8 cellular contexts compared by ENCODE assay signal in the genomic region with DNA sequence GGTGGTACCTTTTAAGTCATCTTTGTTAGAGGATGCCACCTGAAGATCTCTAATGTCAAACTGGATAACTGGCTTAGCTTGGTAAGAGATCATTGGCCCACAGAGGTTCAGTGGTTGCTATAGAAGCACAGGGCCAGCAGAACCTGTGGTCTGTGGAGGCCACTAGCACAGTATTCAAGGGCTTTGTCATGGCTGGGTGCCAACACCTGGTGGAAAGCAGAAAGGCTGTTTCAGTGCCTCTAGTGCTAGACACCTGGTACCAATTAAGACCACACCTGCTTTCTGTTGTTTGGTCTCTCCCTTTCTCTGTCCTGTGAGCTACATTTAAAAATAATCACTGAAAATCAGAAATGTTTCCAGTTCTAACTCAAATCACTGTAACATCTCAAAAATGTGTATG. TPM values are rescaled to one million over a fixed set of nuclear protein-coding genes. Genes with fewer than 3 reads are reported as not detected.
DNase-seq lines count a peak whose midpoint lies in the region; ATAC-seq, FAIRE-seq and TF ChIP-seq lines count a peak whose summit lies in the region.

No MANE protein-coding gene starts in this region.

- H3K27ac ChIP-seq in HepG2 (ENCODE audit: extremely low read length, insufficient read depth, low read length): no peak overlapping the region
- H3K27ac ChIP-seq in sigmoid colon: no peak overlapping the region

- ATAC-seq in HG02981 (IDR thresholded peaks at IDR 0.05; ENCODE audit: unreplicated experiment) (peak; percentile 85), HepG2 (peak; percentile 62)

- no peak for TF ChIP-seq RAD21 in HepG2 (CRISPR knock-in tag; IDR thresholded peaks at IDR 0.05)

- H3K27ac Mint-ChIP-seq in activated T-helper 2 cell treated with anti-CD3 and anti-CD28 coated beads, Interferon-gamma antibody, Interleukin-2, Interleukin-4, amounts not matched to agents 10 μg/mL and 5 μg/mL and 100 μg/mL, durations not matched to agents 14 hours and 24 hours and 36 hours: no peak overlapping the region

- in situ Hi-C loops in HepG2 (cut with HindIII; ENCODE audit: extremely low pct_ligation_motif_present, low pct_unique_long_range_greater_than_20kb): no loop called here

- intact Hi-C loops in HepG2 (cut with micrococcal nuclease; ENCODE audit: unreplicated experiment) (no loop called here), sigmoid colon (cut with DNase I) (no loop called here)
- intact Hi-C loops in activated T-helper 2 cell treated with anti-CD3 and anti-CD28 coated beads, Interferon-gamma antibody, Interleukin-2, Interleukin-4, amounts not matched to agents 10 μg/mL and 5 μg/mL and 100 μg/mL, durations not matched to agents 14 hours and 24 hours and 36 hours (cut with micrococcal nuclease): loop anchor here (1.0 kb wide), 1 partner anchor 9 kb away; no protein-coding TSS in a partner anchor

- CTCF ChIA-PET in HepG2 (lab: Yijun Ruan, JAX; ENCODE audit: low intra/inter-chr PET ratio, low total read pairs): no interaction called here

- peak; percentile 15 for DNase-seq in activated gamma-delta T cell treated with Interleukin-2 at 50 U/mL for 16 hours
- DNase-seq in activated gamma-delta T cell (lab: John Stamatoyannopoulos, UW): no peak
- peak; percentile 96 for DNase-seq in NCI-H2107 treated with DMSO at 0.1 percent for 48 hours (lab: John Stamatoyannopoulos, UW; ENCODE audit: unreplicated experiment)
- DNase-seq in HepG2 (ENCODE audit: low spot score): peak; percentile 42
- DNase-seq in sigmoid colon: no peak
- DNase-seq in activated T-helper 2 cell treated with anti-CD3 and anti-CD28 coated beads, Interferon-gamma antibody, Interleukin-2, Interleukin-4, amounts not matched to agents 10 μg/mL and 5 μg/mL and 100 μg/mL, durations not matched to agents 14 hours and 24 hours and 36 hours (ENCODE audit: low spot score): no peak
- no peak for DNase-seq in occipital lobe (lab: John Stamatoyannopoulos, UW)

- H3K4me1 ChIP-seq in HepG2 (ENCODE audit: insufficient read depth, low read length) (peaks cover 55% of the 10 kb centered on the region), sigmoid colon (peaks cover 0 to 20% (median 2%) of the 10 kb centered on the region in 4 donors)

- POLR2A ChIA-PET in HepG2 (lab: Yijun Ruan, JAX): interaction anchor here (1.2 kb wide), 1 partner anchor 10 kb away, joined by 3 read pairs; a partner anchor contains a TSS

- H3K27me3 ChIP-seq in HepG2 (ENCODE audit: control insufficient read depth in 1 of 2, insufficient read depth in 2 of 2, low read length in 2 of 2) (no peaks in the 10 kb centered on the region), sigmoid colon (no peaks in the 10 kb centered on the region)

- no peak overlapping the region for H2AFZ ChIP-seq in HepG2 (ENCODE audit: low read length)

- H3K79me2 ChIP-seq in HepG2 (ENCODE audit: insufficient read depth, low read length): peaks cover 41% of the 10 kb centered on the region

- no peak for TF ChIP-seq POLR2A in HepG2 (IDR thresholded peaks at IDR 0.05; ENCODE audit: insufficient read depth in 1 of 2, low read depth in 2 of 2, low read length in 2 of 2)
- TF ChIP-seq POLR2A in sigmoid colon (IDR thresholded peaks at IDR 0.05): no peak

- no peaks in the 10 kb centered on the region for H3K9me3 Mint-ChIP-seq in activated T-helper 2 cell treated with anti-CD3 and anti-CD28 coated beads, Interferon-gamma antibody, Interleukin-2, Interleukin-4, amounts not matched to agents 10 μg/mL and 5 μg/mL and 100 μg/mL, durations not matched to agents 14 hours and 24 hours and 36 hours

- H3K9me3 ChIP-seq in HepG2 (ENCODE audit: low read length) (no peaks in the 10 kb centered on the region), sigmoid colon (no peaks in the 10 kb centered on the region)

- no TSS peak for BruUV-seq in HepG2 (replicated peaks; lab: Mats Ljungman, UMichigan)

- no peak for TF ChIP-seq CTCF in HepG2 (CRISPR knock-in tag; IDR thresholded peaks at IDR 0.05)
- TF ChIP-seq CTCF in sigmoid colon (IDR thresholded peaks at IDR 0.05): no peak

- peaks cover 42% of the 10 kb centered on the region for H3K4me1 Mint-ChIP-seq in activated T-helper 2 cell treated with anti-CD3 and anti-CD28 coated beads, Interferon-gamma antibody, Interleukin-2, Interleukin-4, amounts not matched to agents 10 μg/mL and 5 μg/mL and 100 μg/mL, durations not matched to agents 14 hours and 24 hours and 36 hours (ENCODE audit: low read depth)

- H3K4me3 Mint-ChIP-seq in activated T-helper 2 cell treated with anti-CD3 and anti-CD28 coated beads, Interferon-gamma antibody, Interleukin-2, Interleukin-4, amounts not matched to agents 10 μg/mL and 5 μg/mL and 100 μg/mL, durations not matched to agents 14 hours and 24 hours and 36 hours (ENCODE audit: low read depth): no peak overlapping the region

- H3K4me3 ChIP-seq in HepG2 (replicated peaks in 1 of 3; ENCODE audit: insufficient read depth in 1 of 3, low read depth in 2 of 3, low read length in 3 of 3) (no peak overlapping the region), sigmoid colon (no peak overlapping the region)

- TF ChIP-seq EP300 in HepG2 (IDR thresholded peaks at IDR 0.05; ENCODE audit: low read depth in 2 of 2, low read length in 2 of 2) (no peak), HepG2 (CRISPR knock-in tag; IDR thresholded peaks at IDR 0.05; ENCODE audit: borderline replicate concordance) (no peak), sigmoid colon (IDR thresholded peaks at IDR 0.05) (no peak)

- no peaks in the 10 kb centered on the region for H3K27me3 Mint-ChIP-seq in activated T-helper 2 cell treated with anti-CD3 and anti-CD28 coated beads, Interferon-gamma antibody, Interleukin-2, Interleukin-4, amounts not matched to agents 10 μg/mL and 5 μg/mL and 100 μg/mL, durations not matched to agents 14 hours and 24 hours and 36 hours (ENCODE audit: low read depth)

- no peaks in the 10 kb centered on the region for H3K36me3 ChIP-seq in HepG2 (replicated peaks in 1 of 2; ENCODE audit: control insufficient read depth in 1 of 2, insufficient read depth in 2 of 2, low read length in 2 of 2)
- H3K36me3 ChIP-seq in sigmoid colon: no peaks in the 10 kb centered on the region

- H4K20me1 ChIP-seq in HepG2 (ENCODE audit: insufficient read depth, low read length): no peaks in the 10 kb centered on the region; the same call in 1 of the 2 replicates

- H3K4me2 ChIP-seq in HepG2 (ENCODE audit: low read depth, low read length): no peak overlapping the region

- no peak overlapping the region for H3K9ac ChIP-seq in HepG2 (ENCODE audit: insufficient read depth, low read depth, low read length)

- H3K36me3 Mint-ChIP-seq in activated T-helper 2 cell treated with anti-CD3 and anti-CD28 coated beads, Interferon-gamma antibody, Interleukin-2, Interleukin-4, amounts not matched to agents 10 μg/mL and 5 μg/mL and 100 μg/mL, durations not matched to agents 14 hours and 24 hours and 36 hours (ENCODE audit: low read depth): peaks cover 6% of the 10 kb centered on the region

- FAIRE-seq in HepG2 (lab: Jason Lieb, UNC): no peak

TF ChIP-seq in HepG2, 621 proteins besides CTCF, POLR2A, EP300 and RAD21 (continues in another document):
- TF ChIP-seq NR2F6 (IDR thresholded peaks at IDR 0.05) (no peak), NR2F6 (CRISPR knock-in tag; IDR thresholded peaks at IDR 0.05) (no peak), SALL2 (CRISPR knock-in tag; IDR thresholded peaks at IDR 0.05) (no peak), HNF4A (CRISPR knock-in tag; IDR thresholded peaks at IDR 0.05) (no peak), NFIC (IDR thresholded peaks at IDR 0.05; ENCODE audit: low read length) (no peak), NFE2 (CRISPR knock-in tag; IDR thresholded peaks at IDR 0.05) (no peak), CC2D1A (CRISPR knock-in tag; IDR thresholded peaks at IDR 0.05) (no peak), ARID2 (CRISPR knock-in tag; IDR thresholded peaks at IDR 0.05; ENCODE audit: borderline replicate concordance) (no peak), MEIS1 (CRISPR knock-in tag; IDR thresholded peaks at IDR 0.05; ENCODE audit: borderline replicate concordance) (no peak), ZIK1 (CRISPR knock-in tag; IDR thresholded peaks at IDR 0.05; ENCODE audit: borderline replicate concordance, low read depth) (no peak), TBL1XR1 (IDR thresholded peaks at IDR 0.05; ENCODE audit: borderline replicate concordance, low read length, partially characterized antibody) (no peak)
- TF ChIP-seq, protein P1, sequence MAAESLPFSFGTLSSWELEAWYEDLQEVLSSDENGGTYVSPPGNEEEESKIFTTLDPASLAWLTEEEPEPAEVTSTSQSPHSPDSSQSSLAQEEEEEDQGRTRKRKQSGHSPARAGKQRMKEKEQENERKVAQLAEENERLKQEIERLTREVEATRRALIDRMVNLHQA (CRISPR knock-in tag; IDR thresholded peaks at IDR 0.05): no peak

RNA-seq across cellular contexts. Expression of a gene that starts 10.0 kb away (rescaled TPM):
- total RNA-seq in HepG2 (2016; rRNA removed; fragmentation: Illumina TruSeq; extraction: Trizol): 61.3 and 74.8 TPM in 2 replicates
- total RNA-seq in HepG2 (2016; cell fraction: cytosol; rRNA removed; fragmentation: Illumina TruSeq; extraction: Trizol; ENCODE audit: low read depth): 88.0 and 95.6 TPM in 2 replicates
- 58.9 and 64.6 TPM in 2 replicates for total RNA-seq in HepG2 (2016; cell fraction: insoluble cytoplasmic fraction; rRNA removed; fragmentation: Illumina TruSeq; extraction: Trizol)
- total RNA-seq in HepG2 (2016; cell fraction: membrane; rRNA removed; fragmentation: Illumina TruSeq; extraction: Trizol): 128 and 129 TPM in 2 replicates
- total RNA-seq in HepG2 (2016; cell fraction: nucleus; rRNA removed; fragmentation: Illumina TruSeq; extraction: Trizol): 59.7 and 63.0 TPM in 2 replicates
- polyA plus RNA-seq in HepG2 (2011; rRNA removed): 98.8 and 138 TPM in 2 replicates
- 83.2 and 123 TPM in 2 replicates for polyA plus RNA-seq in HepG2 (2011; cell fraction: cytosol; rRNA removed)
- polyA plus RNA-seq in HepG2 (2011; cell fraction: nucleus; rRNA removed): 41.6 and 47.7 TPM in 2 replicates
- polyA plus RNA-seq in HepG2 (2012): 90.8 and 126 TPM in 2 replicates
- polyA plus RNA-seq in HepG2 (2016; cell fraction: cytosol; fragmentation: Illumina TruSeq; extraction: Trizol; ENCODE audit: low read depth): 395 and 447 TPM in 2 replicates
- polyA plus RNA-seq in HepG2 (2016; cell fraction: insoluble cytoplasmic fraction; fragmentation: Illumina TruSeq; extraction: Trizol; ENCODE audit: low read depth): 136 and 158 TPM in 2 replicates
- polyA plus RNA-seq in HepG2 (2016; cell fraction: membrane; fragmentation: Illumina TruSeq; extraction: Trizol; ENCODE audit: low read depth): 409 and 421 TPM in 2 replicates
- 99.0 and 111 TPM in 2 replicates for polyA plus RNA-seq in HepG2 (2016; cell fraction: nucleus; fragmentation: Illumina TruSeq; extraction: Trizol; ENCODE audit: insufficient read depth, low read depth)
- 25.3 and 38.9 TPM in 2 replicates for polyA minus RNA-seq in HepG2 (2011; rRNA and poly(A)+ RNA removed; ENCODE audit: low replicate concordance)
- polyA minus RNA-seq in HepG2 (2011; cell fraction: cytosol; rRNA and poly(A)+ RNA removed): 45.0 and 50.5 TPM in 2 replicates
- polyA minus RNA-seq in HepG2 (2011; cell fraction: nucleus; rRNA and poly(A)+ RNA removed): 114 and 122 TPM in 2 replicates
- 10 to 100 TPM; 48.7 to 60.3 (median 49.2) TPM for total RNA-seq in sigmoid colon
- 10 to 100 TPM; 38.9 to 78.7 (median 78.6) TPM for polyA plus RNA-seq in sigmoid colon
- 35.9 and 36.9 TPM in 2 replicates for total RNA-seq in activated T-helper 2 cell treated with anti-CD3 and anti-CD28 coated beads, Interferon-gamma antibody, Interleukin-2, Interleukin-4, amounts not matched to agents 10 μg/mL and 5 μg/mL and 100 μg/mL, durations not matched to agents 14 hours and 24 hours and 36 hours
- total RNA-seq in occipital lobe: 30.7 TPM

Comparison
In these comparisons a context has a peak if more than half of its experiments do, and no peak if none do; other contexts are left out.
1. DNase-seq: peak in activated gamma-delta T cell treated with Interleukin-2 at 50 U/mL for 16 hours (single experiment), NCI-H2107 treated with DMSO at 0.1 percent for 48 hours (single experiment) and HepG2 (single experiment); none in activated gamma-delta T cell (single experiment), sigmoid colon (single experiment), activated T-helper 2 cell treated with anti-CD3 and anti-CD28 coated beads, Interferon-gamma antibody, Interleukin-2, Interleukin-4, amounts not matched to agents 10 μg/mL and 5 μg/mL and 100 μg/mL, durations not matched to agents 14 hours and 24 hours and 36 hours (single experiment) and occipital lobe (single experiment).